In genomic region chr3:172612871-172613678, GRCh38 we compare ENCODE assay signal across 1 cellular context.
TF ChIP-seq lines count a peak whose summit lies in the region.

No MANE protein-coding gene starts in this region.

TF ChIP-seq in GM12878, 131 proteins besides CTCF, POLR2A, EP300 and RAD21:
- no peak for TF ChIP-seq JUND (IDR thresholded peaks at IDR 0.05; ENCODE audit: low read depth, low read length)
- TF ChIP-seq RELA (IDR thresholded peaks at IDR 0.05; ENCODE audit: borderline replicate concordance, partially characterized antibody), result no peak
- no peak for TF ChIP-seq CREB1 (IDR thresholded peaks at IDR 0.05; ENCODE audit: low read depth)
- no peak for TF ChIP-seq NFIC (IDR thresholded peaks at IDR 0.05; ENCODE audit: low read depth, low read length)
- no peak for TF ChIP-seq CREM (IDR thresholded peaks at IDR 0.05; ENCODE audit: low read depth)
- no peak for TF ChIP-seq NR2C1 (IDR thresholded peaks at IDR 0.05)
- no peak for TF ChIP-seq GABPA (IDR thresholded peaks at IDR 0.05; ENCODE audit: low read depth)
- no peak for TF ChIP-seq NKRF (conservative IDR thresholded peaks at IDR 0.05)
- TF ChIP-seq MLLT1 (IDR thresholded peaks at IDR 0.05), result no peak
- no peak for TF ChIP-seq BMI1 (IDR thresholded peaks at IDR 0.05; ENCODE audit: borderline replicate concordance)
